16 cellular contexts compared by ENCODE assay signal in genomic region chr6:14837435-14837834, GRCh38.
A peak's percentile ranks its signal among the peaks of the same experiment; 100 is the strongest.
DNase-seq lines count a peak whose midpoint lies in the region; ATAC-seq, FAIRE-seq and TF ChIP-seq lines count a peak whose summit lies in the region.
"Had no signal": no experiment of that assay in that cellular context is flagged by ENCODE, and none has a peak within 500 bp of the region (broad histone marks: within the 10 kb centered on the region; RNA-seq: fewer than 3 reads in every experiment).

No MANE protein-coding gene starts in this region.

- H3K9me3 ChIP-seq in neural progenitor cell (ENCODE audit: low read depth) = no peaks in the 10 kb centered on the region
- H3K9me3 ChIP-seq: Caco-2, HAP-1 had no signal

- H3K4me3 Mint-ChIP-seq in activated CD4-positive, alpha-beta T cell treated with anti-CD3 and anti-CD28 coated beads for 36 hours = no peak overlapping the region
- H3K4me3 Mint-ChIP-seq in activated T-helper 17 cell treated with anti-CD3 and anti-CD28 coated beads, Interleukin-2, amount 50 U/mL, for 72 hours = peak overlapping the region; percentile 0
- no peak overlapping the region for H3K4me3 Mint-ChIP-seq in neural progenitor cell
- H3K4me3 Mint-ChIP-seq in glutamatergic neuron (ENCODE audit: unreplicated experiment) = no peak overlapping the region
- H3K4me3 Mint-ChIP-seq: CD14-positive monocyte; CD8-positive, alpha-beta T cell had no signal

- H3K27ac Mint-ChIP-seq in activated CD4-positive, alpha-beta T cell treated with anti-CD3 and anti-CD28 coated beads for 36 hours = no peak overlapping the region
- H3K27ac Mint-ChIP-seq in activated T-helper 17 cell treated with anti-CD3 and anti-CD28 coated beads, Interleukin-2, amount 50 U/mL, for 72 hours = no peak overlapping the region
- H3K27ac Mint-ChIP-seq in neural progenitor cell (no peak overlapping the region), glutamatergic neuron (ENCODE audit: unreplicated experiment) (no peak overlapping the region)
- H3K27ac Mint-ChIP-seq: CD8-positive, alpha-beta T cell had no signal

- peaks cover 49% of the 10 kb centered on the region for H3K4me1 ChIP-seq in neural progenitor cell
- H3K4me1 ChIP-seq: Caco-2 had no signal

- H3K9me3 Mint-ChIP-seq in activated CD4-positive, alpha-beta T cell treated with anti-CD3 and anti-CD28 coated beads for 36 hours (ENCODE audit: low read depth) = no peaks in the 10 kb centered on the region
- H3K9me3 Mint-ChIP-seq in activated T-helper 17 cell treated with anti-CD3 and anti-CD28 coated beads, Interleukin-2, amount 50 U/mL, for 72 hours = no peaks in the 10 kb centered on the region
- H3K9me3 Mint-ChIP-seq in neural progenitor cell (peaks cover 4% of the 10 kb centered on the region), glutamatergic neuron (ENCODE audit: unreplicated experiment) (peaks cover 3% of the 10 kb centered on the region)
- H3K9me3 Mint-ChIP-seq: CD8-positive, alpha-beta T cell had no signal

- intact Hi-C loops in activated CD4-positive, alpha-beta T cell treated with anti-CD3 and anti-CD28 coated beads for 36 hours (cut with DNase I, micrococcal nuclease) = no loop called here

- peaks cover 5% of the 10 kb centered on the region for H3K27me3 Mint-ChIP-seq in activated CD4-positive, alpha-beta T cell treated with anti-CD3 and anti-CD28 coated beads for 36 hours
- no peaks in the 10 kb centered on the region for H3K27me3 Mint-ChIP-seq in activated T-helper 17 cell treated with anti-CD3 and anti-CD28 coated beads, Interleukin-2, amount 50 U/mL, for 72 hours
- H3K27me3 Mint-ChIP-seq in neural progenitor cell (ENCODE audit: insufficient read depth, low read depth) (peaks cover 8% of the 10 kb centered on the region), glutamatergic neuron (ENCODE audit: unreplicated experiment) (peaks cover 6% of the 10 kb centered on the region)

- CTCF ChIA-PET in activated CD4-positive, alpha-beta T cell treated with anti-CD3 and anti-CD28 coated beads for 36 hours (lab: Charles Lee) = interaction anchor here (0.6 to 0.8 kb wide), 2 partner anchors 126 to 267 kb away, joined by 3 read pairs; no protein-coding TSS in a partner anchor

- peak overlapping the region; percentile 70 for H3K4me2 ChIP-seq in neural progenitor cell

- peaks cover 29% of the 10 kb centered on the region for H3F3A ChIP-seq in neural progenitor cell (ENCODE audit: low read depth)

- H3K4me3 ChIP-seq in neural progenitor cell = no peak overlapping the region
- H3K4me3 ChIP-seq: HAP-1 had no signal

- no peak overlapping the region for H3K9ac ChIP-seq in neural progenitor cell

- H3K36me3 ChIP-seq in neural progenitor cell = no peaks in the 10 kb centered on the region
- H3K36me3 ChIP-seq: HAP-1 had no signal

- no peaks in the 10 kb centered on the region for H3K36me3 Mint-ChIP-seq in activated CD4-positive, alpha-beta T cell treated with anti-CD3 and anti-CD28 coated beads for 36 hours (ENCODE audit: low read depth)
- H3K36me3 Mint-ChIP-seq in activated T-helper 17 cell treated with anti-CD3 and anti-CD28 coated beads, Interleukin-2, amount 50 U/mL, for 72 hours (ENCODE audit: low read depth) = no peaks in the 10 kb centered on the region
- H3K36me3 Mint-ChIP-seq in neural progenitor cell (no peaks in the 10 kb centered on the region), glutamatergic neuron (ENCODE audit: unreplicated experiment) (peaks cover 5% of the 10 kb centered on the region)
- H3K36me3 Mint-ChIP-seq: CD8-positive, alpha-beta T cell had no signal

- no peak overlapping the region for H2AFZ ChIP-seq in neural progenitor cell (replicated peaks)

- peak; percentile 94 for ATAC-seq in activated CD4-positive, alpha-beta T cell treated with anti-CD3 and anti-CD28 coated beads for 36 hours
- ATAC-seq in activated T-helper 17 cell treated with anti-CD3 and anti-CD28 coated beads, Interleukin-2, amount 50 U/mL, for 72 hours (replicated peaks) = peak; percentile 88
- ATAC-seq in GM18517 (IDR thresholded peaks at IDR 0.05; ENCODE audit: unreplicated experiment) = no peak
- ATAC-seq: CD8-positive, alpha-beta T cell had no signal

- TF ChIP-seq CTCF in neural progenitor cell (IDR thresholded peaks at IDR 0.05) = no peak
- no peak for TF ChIP-seq CTCF in glutamatergic neuron (IDR thresholded peaks at IDR 0.05; ENCODE audit: partially characterized antibody, unreplicated experiment)

- POLR2A ChIA-PET in activated CD4-positive, alpha-beta T cell treated with anti-CD3 and anti-CD28 coated beads for 36 hours (lab: Charles Lee) = interaction anchor here (0.8 to 0.9 kb wide), 2 partner anchors 35 to 39 kb away, joined by 3 to 4 read pairs; no protein-coding TSS in a partner anchor

- H3K79me2 ChIP-seq in neural progenitor cell (ENCODE audit: low read depth) = no peaks in the 10 kb centered on the region

- H3K27me3 ChIP-seq in neural progenitor cell = no peaks in the 10 kb centered on the region

- DNase-seq in activated CD4-positive, alpha-beta T cell treated with anti-CD3 and anti-CD28 coated beads for 36 hours = no peak
- no peak for DNase-seq in activated CD4-positive, alpha-beta T cell treated with anti-CD3 and anti-CD28 coated beads, Interleukin-2, amount 50 U/mL, for 4 hours
- no peak for DNase-seq in H54 (ENCODE audit: insufficient read length, low spot score)
- DNase-seq in neural progenitor cell (ENCODE audit: low spot score) = no peak
- no peak for DNase-seq in glutamatergic neuron
- no peak for DNase-seq in substantia nigra (lab: John Stamatoyannopoulos, UW)
- DNase-seq: Caco-2; CD8-positive, alpha-beta T cell; DND-41; GDM1; GOT3 had no signal

- peaks cover 18% of the 10 kb centered on the region for H3K4me1 Mint-ChIP-seq in activated CD4-positive, alpha-beta T cell treated with anti-CD3 and anti-CD28 coated beads for 36 hours
- H3K4me1 Mint-ChIP-seq in activated T-helper 17 cell treated with anti-CD3 and anti-CD28 coated beads, Interleukin-2, amount 50 U/mL, for 72 hours = peaks cover 6% of the 10 kb centered on the region
- H3K4me1 Mint-ChIP-seq in neural progenitor cell = peaks cover 14% of the 10 kb centered on the region
- H3K4me1 Mint-ChIP-seq in glutamatergic neuron (ENCODE audit: low read depth, unreplicated experiment) = no peaks in the 10 kb centered on the region

- no peak overlapping the region for H3K27ac ChIP-seq in neural progenitor cell
- no peak overlapping the region for H3K27ac ChIP-seq in substantia nigra (ENCODE audit: low read depth, low read length, poor library complexity, severe bottlenecking)
- H3K27ac ChIP-seq: 22Rv1 had no signal

- peaks cover 5% of the 10 kb centered on the region for H4K20me1 ChIP-seq in neural progenitor cell (ENCODE audit: low read depth)

- TF ChIP-seq POLR2A in H54 (IDR thresholded peaks at IDR 0.05; ENCODE audit: low read depth, low read length) = no peak

- peak; percentile 11 for FAIRE-seq in H54 (lab: Jason Lieb, UNC)
